In genomic region chr16:67395458-67396158, GRCh38 we compare ENCODE assay signal across 10 cellular contexts. TPM values are rescaled to one million over a fixed set of nuclear protein-coding genes. Genes with fewer than 3 reads are reported as not detected.
DNase-seq lines count a peak whose midpoint lies in the region; ATAC-seq and TF ChIP-seq lines count a peak whose summit lies in the region.
"Had no signal": no experiment of that assay in that cellular context is flagged by ENCODE, and none has a peak within 500 bp of the region (broad histone marks: within the 10 kb centered on the region; RNA-seq: fewer than 3 reads in every experiment).

No MANE protein-coding gene starts in this region.

- peaks cover 47% of the 10 kb centered on the region for H3K4me1 ChIP-seq in BLaER1
- peaks cover 29% of the 10 kb centered on the region for H3K4me1 ChIP-seq in mesodermal cell (ENCODE audit: control insufficient read depth, insufficient read depth, low read length, poor library complexity, severe bottlenecking)

- peak overlapping the region; percentile 40 for H3K4me2 ChIP-seq in BLaER1

- 58 to 82% methylated on average over 6 to 10 of the region's 13 CpGs for WGBS in mesodermal cell (ENCODE audit: insufficient coverage in 2 of 2), 2 experiments

- no peak overlapping the region for H3K4me3 ChIP-seq in BLaER1
- H3K4me3 ChIP-seq in mesodermal cell (ENCODE audit: extremely low read depth, insufficient read depth, low read length, poor library complexity, severe bottlenecking): no peak overlapping the region

- H3K36me3 Mint-ChIP-seq in WTC11: no peaks in the 10 kb centered on the region

- H3K27me3 Mint-ChIP-seq in WTC11 (ENCODE audit: low read depth): peaks cover 59% of the 10 kb centered on the region
- peaks cover 63% of the 10 kb centered on the region for H3K27me3 Mint-ChIP-seq in stimulated activated naive CD8-positive, alpha-beta T cell treated with anti-CD3 and anti-CD28 coated beads, Interleukin-15, amount 100 ng/mL, for 72 hours

- H3K9me3 Mint-ChIP-seq in WTC11: no peaks in the 10 kb centered on the region
- no peaks in the 10 kb centered on the region for H3K9me3 Mint-ChIP-seq in stimulated activated naive CD8-positive, alpha-beta T cell treated with anti-CD3 and anti-CD28 coated beads, Interleukin-15, amount 100 ng/mL, for 72 hours

- H3K4me1 Mint-ChIP-seq in WTC11: peaks cover 23% of the 10 kb centered on the region
- peaks cover 27% of the 10 kb centered on the region for H3K4me1 Mint-ChIP-seq in stimulated activated naive CD8-positive, alpha-beta T cell treated with anti-CD3 and anti-CD28 coated beads, Interleukin-15, amount 100 ng/mL, for 72 hours

- H3K9me3 ChIP-seq in BLaER1 (no peaks in the 10 kb centered on the region), mesodermal cell (ENCODE audit: control insufficient read depth, low read length) (no peaks in the 10 kb centered on the region)

- no peak for ATAC-seq in WTC11
- no peak for ATAC-seq in HG03469 (IDR thresholded peaks at IDR 0.05; ENCODE audit: unreplicated experiment)
- no peak for ATAC-seq in HG03139 (IDR thresholded peaks at IDR 0.05; ENCODE audit: unreplicated experiment)
- ATAC-seq in stimulated activated naive CD8-positive, alpha-beta T cell treated with anti-CD3 and anti-CD28 coated beads, Interleukin-15, amount 100 ng/mL, for 72 hours: no peak

- H3K36me3 ChIP-seq in BLaER1: no peaks in the 10 kb centered on the region
- no peaks in the 10 kb centered on the region for H3K36me3 ChIP-seq in mesodermal cell (ENCODE audit: control insufficient read depth, insufficient read depth, low read length)

- H3K27ac ChIP-seq in BLaER1 (no peak overlapping the region), mesodermal cell (ENCODE audit: low read depth, low read length, severe bottlenecking) (peak overlapping the region; percentile 33)

- CTCF ChIA-PET in WTC11 (lab: Charles Lee): interaction anchor here (0.5 to 6.8 kb wide), 18 partner anchors 9 to 432 kb away, joined by 3 to 65 read pairs (median 3); partner anchors contain the start of genes ATP6V0D1, KCTD19, LRRC36 and TMEM208

- peak overlapping the region; percentile 30; the same call in 1 of the 2 replicates for H3K4me3 Mint-ChIP-seq in WTC11
- H3K4me3 Mint-ChIP-seq in stimulated activated naive CD8-positive, alpha-beta T cell treated with anti-CD3 and anti-CD28 coated beads, Interleukin-15, amount 100 ng/mL, for 72 hours: no peak overlapping the region

- POLR2A ChIA-PET in WTC11 (lab: Charles Lee): no interaction called here

- TF ChIP-seq CTCF in WTC11 (IDR thresholded peaks at IDR 0.05): no peak

- H3K9ac ChIP-seq in BLaER1: no peak overlapping the region

- H3K27me3 ChIP-seq in BLaER1: peaks cover 64% of the 10 kb centered on the region

- H3K27ac Mint-ChIP-seq in WTC11: no peak overlapping the region
- no peak overlapping the region for H3K27ac Mint-ChIP-seq in stimulated activated naive CD8-positive, alpha-beta T cell treated with anti-CD3 and anti-CD28 coated beads, Interleukin-15, amount 100 ng/mL, for 72 hours

- peak; percentile 87 to 97 (median 93) for DNase-seq in NCI-H1417 (lab: John Stamatoyannopoulos, UW)
- DNase-seq in WTC11 (ENCODE audit: low spot score): no peak
- DNase-seq in stimulated activated naive CD8-positive, alpha-beta T cell treated with anti-CD3 and anti-CD28 coated beads, Interleukin-15, amount 100 ng/mL, for 72 hours: no peak
- no peak for DNase-seq in NCI-H2029 (lab: John Stamatoyannopoulos, UW)
- DNase-seq: NCI-H1048; stimulated activated CD4-positive, alpha-beta T cell treated with anti-CD3 and anti-CD28 coated beads, Interleukin-4, amount 100 ng/mL, for 4 hours had no signal

- peaks cover 32% of the 10 kb centered on the region for H4K20me1 ChIP-seq in BLaER1

TF ChIP-seq in WTC11, 78 proteins besides CTCF, POLR2A, EP300 and RAD21 (continues in another document):
- TF ChIP-seq ATF3 (CRISPR knock-in tag; conservative IDR thresholded peaks at IDR 0.05) (no peak), ZNF671 (CRISPR knock-in tag; IDR thresholded peaks at IDR 0.05) (no peak), MYBL2 (CRISPR knock-in tag; IDR thresholded peaks at IDR 0.05) (no peak), ZNF423 (CRISPR knock-in tag; IDR thresholded peaks at IDR 0.05) (no peak), PRDM15 (CRISPR knock-in tag; IDR thresholded peaks at IDR 0.05) (no peak), ZNF263 (CRISPR knock-in tag; IDR thresholded peaks at IDR 0.05; ENCODE audit: low read depth) (no peak), SOX15 (CRISPR knock-in tag; IDR thresholded peaks at IDR 0.05) (no peak), SMAD4 (CRISPR knock-in tag; IDR thresholded peaks at IDR 0.05) (no peak), CDX4 (CRISPR knock-in tag; IDR thresholded peaks at IDR 0.05; ENCODE audit: borderline replicate concordance) (no peak), ZSCAN18 (CRISPR knock-in tag; IDR thresholded peaks at IDR 0.05) (no peak), FOXJ3 (CRISPR knock-in tag; IDR thresholded peaks at IDR 0.05; ENCODE audit: borderline replicate concordance) (no peak), NR3C1 (CRISPR knock-in tag; conservative IDR thresholded peaks at IDR 0.05; ENCODE audit: low read depth) (no peak), RORB (CRISPR knock-in tag; IDR thresholded peaks at IDR 0.05) (no peak), NFYB (CRISPR knock-in tag; conservative IDR thresholded peaks at IDR 0.05; ENCODE audit: low read depth) (no peak)

RNA-seq across cellular contexts. Expression of gene TPPP3, which starts 2.3 kb away (rescaled TPM):
- 0.57 to 0.74 TPM (median 0.64 TPM) in 3 replicates for total RNA-seq in WTC11 (2021)
- 12.8 TPM for polyA plus RNA-seq in mesodermal cell (2013, experiment 1 of 2)
- 7.7 TPM for polyA plus RNA-seq in mesodermal cell (2013, experiment 2 of 2)

RNA-seq across cellular contexts. Expression of gene ZDHHC1, which starts 20.7 kb away (rescaled TPM):
- total RNA-seq in WTC11 (2021): 4.2 to 4.9 TPM (median 4.6 TPM) in 3 replicates
- polyA plus RNA-seq in mesodermal cell (2013, experiment 1 of 2): 6.4 TPM
- polyA plus RNA-seq in mesodermal cell (2013, experiment 2 of 2): 4.2 TPM

RNA-seq across cellular contexts. Expression of gene HSD11B2, which starts 35.3 kb away (rescaled TPM):
- total RNA-seq in WTC11 (2021): 33.4 to 38.3 TPM (median 36.4 TPM) in 3 replicates
- polyA plus RNA-seq in mesodermal cell (2013, experiment 1 of 2): 1.7 TPM
- polyA plus RNA-seq in mesodermal cell (2013, experiment 2 of 2): 0.81 TPM

Comparison
In these comparisons a context has a peak if more than half of its experiments do, and no peak if none do; other contexts are left out.
1. DNase-seq: peak in NCI-H1417 (3 of 3); none in WTC11 (single experiment), stimulated activated naive CD8-positive, alpha-beta T cell treated with anti-CD3 and anti-CD28 coated beads, Interleukin-15, amount 100 ng/mL, for 72 hours (0 of 2) and NCI-H2029 (single experiment).